ENCODE assay signal across 8 cellular contexts in the genomic region with DNA sequence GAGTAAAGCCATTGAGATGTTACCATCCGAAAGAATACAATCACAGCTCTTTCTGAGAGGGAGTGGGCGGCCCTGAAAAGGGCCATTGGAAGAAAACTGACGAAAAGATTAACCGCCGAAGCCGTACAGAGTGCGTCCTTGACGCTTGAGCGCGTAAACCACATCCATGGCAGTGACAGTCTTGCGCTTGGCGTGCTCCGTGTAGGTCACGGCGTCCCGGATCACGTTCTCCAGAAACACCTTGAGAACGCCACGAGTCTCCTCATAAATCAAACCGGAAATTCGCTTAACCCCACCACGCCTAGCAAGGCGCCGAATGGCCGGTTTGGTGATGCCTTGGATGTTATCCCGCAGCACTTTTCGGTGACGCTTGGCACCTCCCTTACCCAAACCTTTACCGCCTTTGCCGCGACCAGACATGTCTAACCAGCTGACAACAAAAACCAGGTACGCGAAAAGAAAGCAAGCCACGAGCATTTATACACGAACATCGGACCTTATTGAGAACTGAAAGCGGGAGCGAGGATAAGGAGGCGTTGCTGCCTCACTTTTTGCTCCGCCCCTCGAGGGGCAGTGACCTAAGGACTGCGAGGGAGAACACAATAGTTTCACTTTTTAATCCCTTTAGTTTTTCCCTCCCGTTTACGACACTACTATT.
A peak's percentile ranks its signal among the peaks of the same experiment; 100 is the strongest.
DNase-seq lines count a peak whose midpoint lies in the region; ATAC-seq, FAIRE-seq and TF ChIP-seq lines count a peak whose summit lies in the region.

No MANE protein-coding gene starts in this region.

- peak overlapping the region; percentile 44 for H2AFZ ChIP-seq in astrocyte (ENCODE audit: low read depth, low read length)

- H4K20me1 ChIP-seq in astrocyte (ENCODE audit: insufficient read depth, low read length): no peaks in the 10 kb centered on the region

- peak overlapping the region; percentile 89 for H3K27ac ChIP-seq in astrocyte (ENCODE audit: low read depth, low read length)

- peak; percentile 26 for FAIRE-seq in astrocyte (lab: Jason Lieb, UNC)

- peak overlapping the region; percentile 83 for H3K9ac ChIP-seq in astrocyte (ENCODE audit: low read length)

- H3K4me3 Mint-ChIP-seq in astrocyte (ENCODE audit: unreplicated experiment): peak overlapping the region; percentile 94

- H3K9me3 Mint-ChIP-seq in astrocyte (ENCODE audit: unreplicated experiment): no peaks in the 10 kb centered on the region

- ATAC-seq in GM18502 (IDR thresholded peaks at IDR 0.05; ENCODE audit: poor library complexity, unreplicated experiment) (peak; percentile 47), HG02973 (IDR thresholded peaks at IDR 0.05; ENCODE audit: unreplicated experiment) (peak; percentile 40), sciatic nerve (peak; percentile 89)

- no peak for TF ChIP-seq CTCF in astrocyte (IDR thresholded peaks at IDR 0.05; ENCODE audit: insufficient read depth, low read depth, low read length)

- no peaks in the 10 kb centered on the region for H3K9me3 ChIP-seq in astrocyte (ENCODE audit: insufficient read depth, low read depth, low read length)

- no peaks in the 10 kb centered on the region for H3K27me3 Mint-ChIP-seq in astrocyte (ENCODE audit: low read depth, unreplicated experiment)

- H3K4me1 ChIP-seq in astrocyte (ENCODE audit: insufficient read depth, low read length): peaks cover 28% of the 10 kb centered on the region

- peak overlapping the region; percentile 80 for H3K4me3 ChIP-seq in astrocyte (ENCODE audit: insufficient read depth, low read depth, low read length)

- no peaks in the 10 kb centered on the region for H3K27me3 ChIP-seq in astrocyte (ENCODE audit: insufficient read depth, low read length)

- peak overlapping the region; percentile 93 for H3K4me2 ChIP-seq in astrocyte (ENCODE audit: low read length)

- H3K36me3 Mint-ChIP-seq in astrocyte (ENCODE audit: low read depth, unreplicated experiment): no peaks in the 10 kb centered on the region

- no peaks in the 10 kb centered on the region for H3K79me2 ChIP-seq in astrocyte (ENCODE audit: insufficient read depth, low read length)

- DNase-seq in NCI-H2029 treated with DMSO at 0.1 percent for 48 hours (lab: John Stamatoyannopoulos, UW) (peak; percentile 96), T-helper 9 cell (peak; percentile 70), astrocyte (ENCODE audit: low read depth) (peak; percentile 75), hippocampal formation (lab: John Stamatoyannopoulos, UW) (peak; percentile 72 to 75), sciatic nerve (ENCODE audit: low spot score) (peak; percentile 95), mesenteric fat pad (ENCODE audit: low spot score) (no peak)

- peaks cover 35% of the 10 kb centered on the region for H3K4me1 Mint-ChIP-seq in astrocyte (ENCODE audit: low read depth, unreplicated experiment)

- intact Hi-C loops in sciatic nerve (cut with DNase I): no loop called here

- peak overlapping the region; percentile 94 for H3K27ac Mint-ChIP-seq in astrocyte (ENCODE audit: unreplicated experiment)

- H3K36me3 ChIP-seq in astrocyte (ENCODE audit: insufficient read depth, low read length): no peaks in the 10 kb centered on the region
